ENCODE assay signal across 23 cellular contexts in the genomic region with DNA sequence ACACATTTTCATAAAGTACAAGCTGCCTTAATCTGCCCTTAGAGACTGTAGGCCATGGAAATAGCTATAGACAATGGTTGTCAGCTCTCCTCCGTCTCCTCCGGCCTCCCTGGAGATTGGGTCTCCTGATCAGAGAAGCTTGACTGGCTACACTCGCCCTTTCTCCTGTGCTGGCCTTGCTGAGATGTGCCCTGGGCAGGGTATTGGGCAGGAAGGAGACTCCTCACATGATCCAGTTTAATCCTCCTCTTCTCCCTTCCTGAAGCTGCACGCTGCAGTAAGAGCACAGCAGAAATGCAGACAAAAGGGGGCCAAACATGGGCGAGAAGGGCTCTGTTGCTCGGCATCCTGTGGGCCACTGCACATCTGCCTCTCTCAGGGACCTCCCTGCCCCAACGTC. TPM values are rescaled to one million over a fixed set of nuclear protein-coding genes. Genes with fewer than 3 reads are reported as not detected.
DNase-seq lines count a peak whose midpoint lies in the region; ATAC-seq and TF ChIP-seq lines count a peak whose summit lies in the region.
"Had no signal": no experiment of that assay in that cellular context is flagged by ENCODE, and none has a peak within 500 bp of the region (broad histone marks: within the 10 kb centered on the region; RNA-seq: fewer than 3 reads in every experiment).

Gene SLC24A5, plus strand, starts transcription at position 240 of the 400 bp plus-strand sequence. Its CDS starts 55 bp downstream, at position 295.

- H3K9me3 Mint-ChIP-seq in activated naive CD4-positive, alpha-beta T cell treated with anti-CD3 and anti-CD28 coated beads, Interleukin-2, amount 50 U/mL, for 24 hours = peaks cover 5% of the 10 kb centered on the region
- H3K9me3 Mint-ChIP-seq in activated naive CD4-positive, alpha-beta T cell treated with anti-CD3 and anti-CD28 coated beads for 36 hours = no peaks in the 10 kb centered on the region
- H3K9me3 Mint-ChIP-seq in WTC11 = peaks cover 4% of the 10 kb centered on the region; the same call in 1 of the 2 replicates
- no peaks in the 10 kb centered on the region for H3K9me3 Mint-ChIP-seq in neural progenitor cell
- H3K9me3 Mint-ChIP-seq: IgD-negative memory B cell had no signal

- H3K27me3 ChIP-seq in neural progenitor cell = no peaks in the 10 kb centered on the region

- no peaks in the 10 kb centered on the region for H3K4me1 Mint-ChIP-seq in activated naive CD4-positive, alpha-beta T cell treated with anti-CD3 and anti-CD28 coated beads, Interleukin-2, amount 50 U/mL, for 24 hours
- no peaks in the 10 kb centered on the region for H3K4me1 Mint-ChIP-seq in activated naive CD4-positive, alpha-beta T cell treated with anti-CD3 and anti-CD28 coated beads for 36 hours (ENCODE audit: low read depth)
- H3K4me1 Mint-ChIP-seq in WTC11 (0 out of 2 replicates have a peak, but pooled peaks cover 3% of the 10 kb centered on the region), neural progenitor cell (peaks cover 30% of the 10 kb centered on the region)
- H3K4me1 Mint-ChIP-seq: IgD-negative memory B cell had no signal

- H3K27ac ChIP-seq in neural progenitor cell = no peak within 1 kb of the TSS
- H3K27ac ChIP-seq: PC-9 had no signal

- H3K4me3 ChIP-seq in neural progenitor cell = no peak within 1 kb of the TSS
- H3K4me3 ChIP-seq: HAP-1, PC-9 had no signal

- no peaks in the 10 kb centered on the region for H3K79me2 ChIP-seq in neural progenitor cell (ENCODE audit: low read depth)

- no peaks in the 10 kb centered on the region for H3K36me3 Mint-ChIP-seq in activated naive CD4-positive, alpha-beta T cell treated with anti-CD3 and anti-CD28 coated beads, Interleukin-2, amount 50 U/mL, for 24 hours
- H3K36me3 Mint-ChIP-seq in activated naive CD4-positive, alpha-beta T cell treated with anti-CD3 and anti-CD28 coated beads for 36 hours (ENCODE audit: low read depth) = no peaks in the 10 kb centered on the region
- H3K36me3 Mint-ChIP-seq in WTC11 = no peaks in the 10 kb centered on the region
- no peaks in the 10 kb centered on the region for H3K36me3 Mint-ChIP-seq in neural progenitor cell
- H3K36me3 Mint-ChIP-seq: IgD-negative memory B cell had no signal

- TF ChIP-seq CTCF in WTC11 (IDR thresholded peaks at IDR 0.05) = no peak
- TF ChIP-seq CTCF in neural progenitor cell (IDR thresholded peaks at IDR 0.05) = no peak

- CTCF ChIA-PET in activated naive CD4-positive, alpha-beta T cell treated with anti-CD3 and anti-CD28 coated beads for 36 hours (lab: Charles Lee) = interaction anchor here (0.5 kb wide), 1 partner anchor 233 kb away, joined by 4 read pairs; no protein-coding TSS in a partner anchor
- CTCF ChIA-PET in WTC11 (lab: Charles Lee) = interaction anchor here (0.8 to 2.5 kb wide), 5 partner anchors 8 to 216 kb away, joined by 3 to 15 read pairs (median 4); no protein-coding TSS in a partner anchor

- peak within 1 kb of the TSS; percentile 2 for H3K27ac Mint-ChIP-seq in activated naive CD4-positive, alpha-beta T cell treated with anti-CD3 and anti-CD28 coated beads, Interleukin-2, amount 50 U/mL, for 24 hours
- H3K27ac Mint-ChIP-seq in activated naive CD4-positive, alpha-beta T cell treated with anti-CD3 and anti-CD28 coated beads for 36 hours = no peak within 1 kb of the TSS
- no peak within 1 kb of the TSS for H3K27ac Mint-ChIP-seq in WTC11
- H3K27ac Mint-ChIP-seq in neural progenitor cell = peak within 1 kb of the TSS; percentile 85
- H3K27ac Mint-ChIP-seq: CD4-positive, alpha-beta T cell; IgD-negative memory B cell had no signal

- DNase-seq in activated naive CD4-positive, alpha-beta T cell treated with anti-CD3 and anti-CD28 coated beads for 36 hours = no peak
- DNase-seq in WTC11 (ENCODE audit: low spot score) = no peak
- no peak for DNase-seq in neural progenitor cell (ENCODE audit: low spot score)
- no peak for DNase-seq in NCI-H1105 treated with DMSO at 0.1 percent for 48 hours (lab: John Stamatoyannopoulos, UW)
- DNase-seq in nucleus accumbens (lab: John Stamatoyannopoulos, UW) = no peak
- no peak for DNase-seq in AML-193 (lab: John Stamatoyannopoulos, UW)
- no peak for DNase-seq in SIG-M5 (lab: John Stamatoyannopoulos, UW)
- DNase-seq: Caco-2; CD4-positive, alpha-beta T cell; DMS153; GDM1; MM.1S; NCI-H1092 treated with DMSO at 0.1 percent for 48 hours; NCI-H1694 treated with DMSO at 0.1 percent for 48 hours; NCI-H2227 treated with DMSO at 0.1 percent for 48 hours; NCI-H510A treated with DMSO at 0.1 percent for 48 hours; NCI-H774; PC-9 had no signal

- intact Hi-C loops in activated naive CD4-positive, alpha-beta T cell treated with anti-CD3 and anti-CD28 coated beads for 36 hours (cut with micrococcal nuclease) = no loop called here

- H3K4me1 ChIP-seq in neural progenitor cell = peaks cover 13% of the 10 kb centered on the region
- H3K4me1 ChIP-seq: Caco-2, HAP-1 had no signal

- H4K20me1 ChIP-seq in neural progenitor cell (ENCODE audit: low read depth) = no peaks in the 10 kb centered on the region

- peak within 1 kb of the TSS; percentile 94 for H2AFZ ChIP-seq in neural progenitor cell (replicated peaks)
- H2AFZ ChIP-seq: PC-9 had no signal

- peaks cover 4% of the 10 kb centered on the region for H3K27me3 Mint-ChIP-seq in activated naive CD4-positive, alpha-beta T cell treated with anti-CD3 and anti-CD28 coated beads, Interleukin-2, amount 50 U/mL, for 24 hours
- H3K27me3 Mint-ChIP-seq in activated naive CD4-positive, alpha-beta T cell treated with anti-CD3 and anti-CD28 coated beads for 36 hours (ENCODE audit: low read depth) = no peaks in the 10 kb centered on the region
- no peaks in the 10 kb centered on the region for H3K27me3 Mint-ChIP-seq in WTC11 (ENCODE audit: low read depth)
- H3K27me3 Mint-ChIP-seq in neural progenitor cell (ENCODE audit: insufficient read depth, low read depth) = no peaks in the 10 kb centered on the region

- H3K9me3 ChIP-seq in neural progenitor cell (ENCODE audit: low read depth) = no peaks in the 10 kb centered on the region
- H3K9me3 ChIP-seq: Caco-2, HAP-1 had no signal

- H3K4me2 ChIP-seq in neural progenitor cell = peak within 1 kb of the TSS; percentile 15
- H3K4me2 ChIP-seq: PC-9 had no signal

- H3K9ac ChIP-seq in neural progenitor cell = no peak within 1 kb of the TSS

- no peaks in the 10 kb centered on the region for H3F3A ChIP-seq in neural progenitor cell (ENCODE audit: low read depth)

- no peak within 1 kb of the TSS for H3K4me3 Mint-ChIP-seq in activated naive CD4-positive, alpha-beta T cell treated with anti-CD3 and anti-CD28 coated beads, Interleukin-2, amount 50 U/mL, for 24 hours
- no peak within 1 kb of the TSS for H3K4me3 Mint-ChIP-seq in activated naive CD4-positive, alpha-beta T cell treated with anti-CD3 and anti-CD28 coated beads for 36 hours
- H3K4me3 Mint-ChIP-seq in WTC11 = no peak within 1 kb of the TSS
- no peak within 1 kb of the TSS for H3K4me3 Mint-ChIP-seq in neural progenitor cell
- H3K4me3 Mint-ChIP-seq: CD4-positive, alpha-beta T cell; IgD-negative memory B cell had no signal

- H3K36me3 ChIP-seq in neural progenitor cell = no peaks in the 10 kb centered on the region
- H3K36me3 ChIP-seq: HAP-1 had no signal

- POLR2A ChIA-PET in WTC11 (lab: Charles Lee) = no interaction called here

- peak; percentile 39 for ATAC-seq in WTC11

TF ChIP-seq in WTC11, 78 proteins besides CTCF, POLR2A, EP300 and RAD21 (continues in another document):
- no peak for TF ChIP-seq SMAD3 (CRISPR knock-in tag; IDR thresholded peaks at IDR 0.05; ENCODE audit: borderline replicate concordance)
- TF ChIP-seq PRRX2 (CRISPR knock-in tag; IDR thresholded peaks at IDR 0.05) = no peak
- no peak for TF ChIP-seq HMGXB4 (CRISPR knock-in tag; IDR thresholded peaks at IDR 0.05)
- no peak for TF ChIP-seq OVOL2 (CRISPR knock-in tag; IDR thresholded peaks at IDR 0.05; ENCODE audit: borderline replicate concordance)
- no peak for TF ChIP-seq ATF1 (CRISPR knock-in tag; IDR thresholded peaks at IDR 0.05)
- TF ChIP-seq SMAD4 (CRISPR knock-in tag; IDR thresholded peaks at IDR 0.05) = no peak
- no peak for TF ChIP-seq E2F5 (CRISPR knock-in tag; IDR thresholded peaks at IDR 0.05)
- TF ChIP-seq, protein P1, sequence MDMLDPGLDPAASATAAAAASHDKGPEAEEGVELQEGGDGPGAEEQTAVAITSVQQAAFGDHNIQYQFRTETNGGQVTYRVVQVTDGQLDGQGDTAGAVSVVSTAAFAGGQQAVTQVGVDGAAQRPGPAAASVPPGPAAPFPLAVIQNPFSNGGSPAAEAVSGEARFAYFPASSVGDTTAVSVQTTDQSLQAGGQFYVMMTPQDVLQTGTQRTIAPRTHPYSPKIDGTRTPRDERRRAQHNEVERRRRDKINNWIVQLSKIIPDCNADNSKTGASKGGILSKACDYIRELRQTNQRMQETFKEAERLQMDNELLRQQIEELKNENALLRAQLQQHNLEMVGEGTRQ (CRISPR knock-in tag; IDR thresholded peaks at IDR 0.05) = no peak
- no peak for TF ChIP-seq CREM (CRISPR knock-in tag; IDR thresholded peaks at IDR 0.05)
- TF ChIP-seq ZNF219 (CRISPR knock-in tag; IDR thresholded peaks at IDR 0.05; ENCODE audit: borderline replicate concordance) = no peak

RNA-seq across cellular contexts. Expression of gene SLC24A5, which starts in this region (rescaled TPM):
- not detected for total RNA-seq in activated naive CD4-positive, alpha-beta T cell treated with anti-CD3 and anti-CD28 coated beads for 36 hours
- total RNA-seq in WTC11 (2021) = not detected in 3 replicates
- 0.65 TPM in 1 of 2 replicates, not detected in the other for total RNA-seq in neural progenitor cell (ENCODE audit: low replicate concordance)
- total RNA-seq: Caco-2; CD4-positive, alpha-beta T cell; Daoy; LHCN-M2; PC-9 had no signal

Comparison
In these comparisons a context has a peak if more than half of its experiments do, and no peak if none do; other contexts are left out.
1. H3K27ac Mint-ChIP-seq: peak in activated naive CD4-positive, alpha-beta T cell treated with anti-CD3 and anti-CD28 coated beads, Interleukin-2, amount 50 U/mL, for 24 hours (single experiment) and neural progenitor cell (single experiment); none in activated naive CD4-positive, alpha-beta T cell treated with anti-CD3 and anti-CD28 coated beads for 36 hours (single experiment) and WTC11 (single experiment).
2. Peak in ATAC-seq in WTC11; RNA of the gene not detected or under 1 TPM.